1 cellular context compared by ENCODE assay signal in the genomic region with DNA sequence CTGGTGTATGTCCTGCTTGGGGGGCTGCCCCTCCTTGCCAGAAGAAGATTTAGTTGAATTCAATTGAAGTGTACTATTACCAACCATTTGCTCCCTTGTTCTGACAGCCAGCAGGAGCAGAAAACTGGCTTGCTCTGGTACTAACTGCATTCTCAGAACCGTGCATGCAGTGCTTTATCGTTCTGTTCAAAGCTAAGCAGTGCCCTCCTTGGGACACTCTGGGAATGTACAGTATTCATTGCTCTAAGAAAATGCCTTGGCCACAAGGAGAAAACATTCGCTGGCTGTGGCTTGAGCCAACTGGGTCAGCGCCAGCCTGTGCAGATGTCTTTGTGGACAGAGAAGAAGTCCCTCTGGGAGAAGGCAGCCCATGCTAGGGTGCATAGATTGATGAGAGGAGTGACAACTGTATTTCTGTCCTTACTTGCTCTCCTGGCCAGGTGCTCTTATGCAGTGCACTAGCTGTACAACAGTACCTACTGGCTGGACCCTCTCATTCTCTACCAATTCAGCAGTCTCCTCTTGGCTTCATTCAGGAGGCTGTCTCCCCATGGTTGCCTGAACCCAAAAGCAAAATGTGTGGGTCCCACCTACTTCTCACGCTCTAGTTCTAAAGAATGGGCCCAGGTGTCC.
TF ChIP-seq lines count a peak whose summit lies in the region.

No MANE protein-coding gene starts in this region.

TF ChIP-seq in HepG2, 621 proteins besides CTCF, POLR2A, EP300 and RAD21 (continued from another document):
- no peak for TF ChIP-seq ISX (CRISPR knock-in tag; conservative IDR thresholded peaks at IDR 0.05)
- TF ChIP-seq MXI1 (IDR thresholded peaks at IDR 0.05; ENCODE audit: borderline replicate concordance, low read depth, low read length): no peak
- TF ChIP-seq, protein P1, sequence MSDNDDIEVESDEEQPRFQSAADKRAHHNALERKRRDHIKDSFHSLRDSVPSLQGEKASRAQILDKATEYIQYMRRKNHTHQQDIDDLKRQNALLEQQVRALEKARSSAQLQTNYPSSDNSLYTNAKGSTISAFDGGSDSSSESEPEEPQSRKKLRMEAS (IDR thresholded peaks at IDR 0.05): no peak
- no peak for TF ChIP-seq CREM (IDR thresholded peaks at IDR 0.05)
- no peak for TF ChIP-seq CREM (CRISPR knock-in tag; IDR thresholded peaks at IDR 0.05)
- no peak for TF ChIP-seq ETV5 (CRISPR knock-in tag; IDR thresholded peaks at IDR 0.05; ENCODE audit: borderline replicate concordance)
- TF ChIP-seq, protein P2, sequence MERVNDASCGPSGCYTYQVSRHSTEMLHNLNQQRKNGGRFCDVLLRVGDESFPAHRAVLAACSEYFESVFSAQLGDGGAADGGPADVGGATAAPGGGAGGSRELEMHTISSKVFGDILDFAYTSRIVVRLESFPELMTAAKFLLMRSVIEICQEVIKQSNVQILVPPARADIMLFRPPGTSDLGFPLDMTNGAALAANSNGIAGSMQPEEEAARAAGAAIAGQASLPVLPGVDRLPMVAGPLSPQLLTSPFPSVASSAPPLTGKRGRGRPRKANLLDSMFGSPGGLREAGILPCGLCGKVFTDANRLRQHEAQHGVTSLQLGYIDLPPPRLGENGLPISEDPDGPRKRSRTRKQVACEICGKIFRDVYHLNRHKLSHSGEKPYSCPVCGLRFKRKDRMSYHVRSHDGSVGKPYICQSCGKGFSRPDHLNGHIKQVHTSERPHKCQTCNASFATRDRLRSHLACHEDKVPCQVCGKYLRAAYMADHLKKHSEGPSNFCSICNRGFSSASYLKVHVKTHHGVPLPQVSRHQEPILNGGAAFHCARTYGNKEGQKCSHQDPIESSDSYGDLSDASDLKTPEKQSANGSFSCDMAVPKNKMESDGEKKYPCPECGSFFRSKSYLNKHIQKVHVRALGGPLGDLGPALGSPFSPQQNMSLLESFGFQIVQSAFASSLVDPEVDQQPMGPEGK (CRISPR knock-in tag; IDR thresholded peaks at IDR 0.05): no peak
- TF ChIP-seq STAG1 (CRISPR knock-in tag; IDR thresholded peaks at IDR 0.05): peak; percentile 62
- no peak for TF ChIP-seq REPIN1 (CRISPR knock-in tag; IDR thresholded peaks at IDR 0.05; ENCODE audit: borderline replicate concordance, low read depth)
